In the genomic region with DNA sequence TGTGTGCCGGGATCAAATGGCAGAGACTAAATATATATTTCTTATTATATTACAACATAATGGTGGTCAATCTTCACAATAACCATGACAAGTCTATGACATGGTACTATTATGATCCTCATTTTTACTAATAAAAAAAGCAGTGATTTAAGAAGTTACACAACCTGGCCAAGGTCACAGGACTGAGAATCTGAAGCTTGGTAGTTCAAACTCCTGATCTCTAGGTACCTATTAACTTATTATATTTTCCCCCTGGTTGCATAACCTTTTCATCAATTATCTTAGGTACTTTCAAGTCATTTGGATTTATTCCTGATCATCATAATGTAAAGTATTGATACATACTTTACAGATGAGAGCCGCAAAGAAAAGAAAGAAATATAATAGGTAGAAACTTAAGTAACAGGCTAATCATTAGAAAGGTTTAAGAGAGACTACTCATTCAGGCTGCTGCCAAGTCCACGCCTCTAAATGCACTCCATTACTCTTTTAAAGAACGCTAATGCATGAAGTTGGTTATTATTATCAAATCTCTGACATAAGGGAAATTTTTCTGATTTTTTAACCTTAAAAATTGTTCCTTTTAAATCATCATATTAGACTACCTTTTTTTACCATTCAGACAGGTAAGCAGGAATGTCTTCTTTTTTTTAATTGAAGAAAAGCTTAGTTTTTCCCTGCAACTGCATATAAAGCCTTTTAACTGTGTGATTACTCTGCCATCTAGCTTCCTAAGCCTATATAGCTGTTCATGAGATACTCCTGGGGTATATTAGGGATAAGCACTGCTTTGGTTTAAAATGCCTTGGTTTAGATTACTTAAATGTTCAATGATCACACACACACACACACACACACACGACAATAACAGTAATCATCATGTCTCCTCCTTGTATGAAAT, we compare ENCODE assay signal across 10 cellular contexts. TPM values are rescaled to one million over a fixed set of nuclear protein-coding genes. Genes with fewer than 3 reads are reported as not detected.
DNase-seq lines count a peak whose midpoint lies in the region; ATAC-seq, FAIRE-seq and TF ChIP-seq lines count a peak whose summit lies in the region.
"Had no signal": no experiment of that assay in that cellular context is flagged by ENCODE, and none has a peak within 500 bp of the region (broad histone marks: within the 10 kb centered on the region; RNA-seq: fewer than 3 reads in every experiment).

No MANE protein-coding gene starts in this region.

- TF ChIP-seq POLR2A in K562 (conservative IDR thresholded peaks at IDR 0.05) (no peak), GM12891 (IDR thresholded peaks at IDR 0.05; ENCODE audit: low read depth, low read length) (no peak)

- no peak overlapping the region for H2BK5ac ChIP-seq in mesenchymal stem cell (ENCODE audit: low read depth, low read length, poor library complexity, severe bottlenecking)

- CTCF ChIA-PET in K562 (lab: Yijun Ruan, JAX; ENCODE audit: low intra/inter-chr PET ratio), result no interaction called here

- H3K36me3 ChIP-seq in K562 (ENCODE audit: control insufficient read depth, insufficient read depth, low read length) (no peaks in the 10 kb centered on the region), mesenchymal stem cell (ENCODE audit: control insufficient read depth in 1 of 2, insufficient read depth in 2 of 2, low read depth in 1 of 2, low read length in 2 of 2) (no peaks in the 10 kb centered on the region)

- H2BK15ac ChIP-seq in mesenchymal stem cell (ENCODE audit: low read depth, poor library complexity, severe bottlenecking), result no peak overlapping the region

- peak in 1 of 2 experiments; percentile 51; a peak in 2 of 4 replicates for TF ChIP-seq RAD21 in K562 (CRISPR knock-in tag; conservative IDR thresholded peaks at IDR 0.05 in 1 of 2, IDR thresholded peaks at IDR 0.05 in 1 of 2)

- ATAC-seq in K562 (peak; percentile 72), GM21447 (IDR thresholded peaks at IDR 0.05; ENCODE audit: unreplicated experiment) (no peak)
- ATAC-seq: activated CD8-positive, alpha-beta T cell treated with anti-CD3 and anti-CD28 coated beads, Interleukin-2, amount 10 ng/mL, durations not matched to agents 7 days and 5 days; naive thymus-derived CD4-positive, alpha-beta T cell had no signal

- POLR2A ChIA-PET in K562 (lab: Yijun Ruan, JAX), result interaction anchor here (0.9 to 1.7 kb wide), 2 partner anchors 29 to 44 kb away, joined by 3 to 6 read pairs; no protein-coding TSS in a partner anchor

- H3K14ac ChIP-seq in mesenchymal stem cell (ENCODE audit: low read length in 2 of 2), result no peak overlapping the region

- H3K36me3 Mint-ChIP-seq in mesothelial cell of epicardium, result no peaks in the 10 kb centered on the region
- H3K36me3 Mint-ChIP-seq: naive thymus-derived CD4-positive, alpha-beta T cell had no signal

- intact Hi-C loops in K562 (cut with micrococcal nuclease), result loop anchor here (10.0 kb wide), 1 partner anchor 86 kb away; no protein-coding TSS in a partner anchor

- H3K18ac ChIP-seq in mesenchymal stem cell (ENCODE audit: low read depth in 1 of 2, low read length in 2 of 2), result no peak overlapping the region

- H3K9me3 Mint-ChIP-seq in mesothelial cell of epicardium, result peaks cover 7% of the 10 kb centered on the region
- H3K9me3 Mint-ChIP-seq: naive thymus-derived CD4-positive, alpha-beta T cell had no signal

- no peaks in the 10 kb centered on the region for H3K4me1 ChIP-seq in K562 (replicated peaks in 1 of 2; ENCODE audit: control insufficient read depth in 2 of 2, insufficient read depth in 2 of 2, low read length in 2 of 2)
- H3K4me1 ChIP-seq in mesenchymal stem cell (ENCODE audit: control insufficient read depth, insufficient read depth, low read depth, low read length), result peaks cover 3% of the 10 kb centered on the region

- no peak overlapping the region for H2AFZ ChIP-seq in K562 (ENCODE audit: low read depth, low read length)
- no peak overlapping the region for H2AFZ ChIP-seq in mesenchymal stem cell (ENCODE audit: low read depth, low read length)

- H3K27ac ChIP-seq in K562 (ENCODE audit: extremely low read depth, low read depth, low read length) (no peak overlapping the region), mesenchymal stem cell (ENCODE audit: low read length, poor library complexity, severe bottlenecking) (no peak overlapping the region)

- H3K4me2 ChIP-seq in K562 (ENCODE audit: insufficient read depth, low read length), result no peak overlapping the region
- H3K4me2 ChIP-seq in mesenchymal stem cell (ENCODE audit: low read length, poor library complexity, severe bottlenecking), result no peak overlapping the region

- no peaks in the 10 kb centered on the region for H3K9me3 ChIP-seq in K562 (replicated peaks; ENCODE audit: control insufficient read depth, insufficient read depth, low read depth, low read length)
- no peaks in the 10 kb centered on the region for H3K9me3 ChIP-seq in mesenchymal stem cell (ENCODE audit: control insufficient read depth, low read length)

- H3K9ac ChIP-seq in K562 (ENCODE audit: insufficient read depth in 1 of 2, low read depth in 2 of 2, low read length in 2 of 2) (no peak overlapping the region), mesenchymal stem cell (ENCODE audit: low read length) (no peak overlapping the region)

- peaks cover 9% of the 10 kb centered on the region for H3K4me1 Mint-ChIP-seq in mesothelial cell of epicardium
- H3K4me1 Mint-ChIP-seq: naive thymus-derived CD4-positive, alpha-beta T cell had no signal

- in situ Hi-C loops in K562 (cut with MboI), result no loop called here

- no peaks in the 10 kb centered on the region for H3K79me2 ChIP-seq in K562 (ENCODE audit: control insufficient read depth, insufficient read depth, low read length)

- no peaks in the 10 kb centered on the region for H3K27me3 ChIP-seq in K562 (ENCODE audit: control insufficient read depth in 2 of 2, insufficient read depth in 2 of 2, low read length in 2 of 2)
- H3K27me3 ChIP-seq in mesenchymal stem cell (ENCODE audit: control insufficient read depth in 1 of 2, insufficient read depth in 1 of 2, low read length in 2 of 2), result no peaks in the 10 kb centered on the region

- TF ChIP-seq CTCF in K562 (IDR thresholded peaks at IDR 0.05 in 2 of 3, conservative IDR thresholded peaks at IDR 0.05 in 1 of 3; ENCODE audit: insufficient read depth in 2 of 3, low read depth in 1 of 3, low read length in 3 of 3) (peak in 2 of 3 experiments; percentile 10 to 29; a peak in 2 of 6 replicates), mesothelial cell of epicardium (IDR thresholded peaks at IDR 0.05; ENCODE audit: unreplicated experiment) (no peak)

- peak; percentile 24 for DNase-seq in GM03348 (ENCODE audit: low spot score)
- DNase-seq in NCI-H146 (lab: John Stamatoyannopoulos, UW), result peak; percentile 23
- DNase-seq in K562 (ENCODE audit: extremely low read depth in 1 of 4, low spot score in 3 of 4), result peak in 1 of 4 experiments; percentile 11
- peak; percentile 8 for DNase-seq in mesenchymal stem cell
- no peak for DNase-seq in mucosa of gallbladder (ENCODE audit: low spot score)
- DNase-seq in GM12891 (ENCODE audit: insufficient read length, low spot score), result no peak
- DNase-seq in mesothelial cell of epicardium (ENCODE audit: low spot score in 2 of 2, unreplicated experiment in 2 of 2), result no peak
- DNase-seq: activated CD8-positive, alpha-beta T cell treated with anti-CD3 and anti-CD28 coated beads, Interleukin-2, amount 10 ng/mL, durations not matched to agents 7 days and 5 days; naive thymus-derived CD4-positive, alpha-beta T cell had no signal

- no peak overlapping the region for H2BK120ac ChIP-seq in mesenchymal stem cell (ENCODE audit: low read depth, low read length)

- H3K4me3 Mint-ChIP-seq in mesothelial cell of epicardium, result no peak overlapping the region
- H3K4me3 Mint-ChIP-seq: activated CD8-positive, alpha-beta T cell treated with anti-CD3 and anti-CD28 coated beads, Interleukin-2, amount 10 ng/mL, durations not matched to agents 7 days and 5 days; naive thymus-derived CD4-positive, alpha-beta T cell had no signal

- H4K20me1 ChIP-seq in K562 (replicated peaks; ENCODE audit: control insufficient read depth, insufficient read depth, low read length), result no peaks in the 10 kb centered on the region; the same call in 1 of the 2 replicates

- no peak overlapping the region for H4K8ac ChIP-seq in mesenchymal stem cell (ENCODE audit: low read length)

- BruUV-seq in K562 (replicated peaks; lab: Mats Ljungman, UMichigan), result no TSS peak

- H3K27ac Mint-ChIP-seq in mesothelial cell of epicardium, result no peak overlapping the region
- H3K27ac Mint-ChIP-seq: activated CD8-positive, alpha-beta T cell treated with anti-CD3 and anti-CD28 coated beads, Interleukin-2, amount 10 ng/mL, durations not matched to agents 7 days and 5 days; naive thymus-derived CD4-positive, alpha-beta T cell had no signal

- H3K4me3 ChIP-seq in K562 (no peak overlapping the region), mesenchymal stem cell (ENCODE audit: insufficient read depth in 1 of 2, low read depth in 1 of 2, low read length in 2 of 2) (no peak overlapping the region)

- no peak for TF ChIP-seq EP300 in K562 (IDR thresholded peaks at IDR 0.05; ENCODE audit: low read length)

- FAIRE-seq in K562 (lab: Jason Lieb, UNC) (no peak), GM12891 (lab: Jason Lieb, UNC) (no peak)

- H3K27me3 Mint-ChIP-seq in mesothelial cell of epicardium (ENCODE audit: low read depth), result no peaks in the 10 kb centered on the region

- WGBS in K562 (ENCODE audit: insufficient coverage, low coverage, missing lambda C conversion rate), result 32% methylated on average over 5 of the region's 5 CpGs
- 50% methylated on average over 2 of the region's 5 CpGs for WGBS in mesenchymal stem cell

- H3K79me1 ChIP-seq in mesenchymal stem cell (replicated peaks; ENCODE audit: low read length, poor library complexity, severe bottlenecking), result no peaks in the 10 kb centered on the region

- no peak overlapping the region for H2BK12ac ChIP-seq in mesenchymal stem cell (ENCODE audit: low read length in 2 of 2)

- H3K9me1 ChIP-seq in K562 (ENCODE audit: control insufficient read depth, insufficient read depth, low read length), result no peaks in the 10 kb centered on the region

- H4K91ac ChIP-seq in mesenchymal stem cell (ENCODE audit: low read length), result no peak overlapping the region

- no peak overlapping the region for H3K23ac ChIP-seq in mesenchymal stem cell (ENCODE audit: low read length in 2 of 2)

- no peak overlapping the region for H3K4ac ChIP-seq in mesenchymal stem cell (ENCODE audit: low read depth in 1 of 2, low read length in 2 of 2)

- no peak overlapping the region for H2AK5ac ChIP-seq in mesenchymal stem cell (ENCODE audit: low read length, severe bottlenecking)

RNA-seq across cellular contexts. Expression of gene RPS29, which starts 35.6 kb away (rescaled TPM):
- total RNA-seq in K562 (2011; cell fraction: chromatin; rRNA removed; ENCODE audit: low replicate concordance), result 195 and 300 TPM in 2 replicates
- total RNA-seq in K562 (2011; cell fraction: nucleolus; rRNA removed), result 873 and 1,048 TPM in 2 replicates
- total RNA-seq in K562 (2011; cell fraction: nucleoplasm; rRNA removed), result 995 and 2,020 TPM in 2 replicates
- 1,697 and 2,097 TPM in 2 replicates for total RNA-seq in K562 (2014; rRNA removed)
- 2,267 and 2,448 TPM in 2 replicates for total RNA-seq in K562 (2014; rRNA removed; fragmentation: Illumina TruSeq; extraction: Trizol)
- total RNA-seq in K562 (2015; rRNA removed; fragmentation: Illumina TruSeq; extraction: Trizol), result 1,631 and 1,703 TPM in 2 replicates
- 1,545 and 1,745 TPM in 2 replicates for total RNA-seq in K562 (2021)
- 4,700 and 6,302 TPM in 2 replicates for polyA plus RNA-seq in K562 (2011; rRNA removed)
- 14,332 and 23,945 TPM in 2 replicates for polyA plus RNA-seq in K562 (2011; cell fraction: cytosol; rRNA removed)
- polyA plus RNA-seq in K562 (2011; cell fraction: nucleus; rRNA removed), result 1,717 and 2,801 TPM in 2 replicates
- polyA plus RNA-seq in K562 (2012), result 3,166 and 9,985 TPM in 2 replicates
- polyA plus RNA-seq in K562 (2014; fragmentation: Illumina TruSeq; extraction: Trizol), result 2,124 and 2,563 TPM in 2 replicates
- polyA plus RNA-seq in K562 (2014; fragmentation: Nextera tagmentation; extraction: Ambion mirVana), result 1,000 to 10,000 TPM; 3,039 to 3,940 TPM
- 5,012 and 5,352 TPM in 2 replicates for polyA plus RNA-seq in K562 (2014; rRNA removed)
- 729 and 894 TPM in 2 replicates for polyA minus RNA-seq in K562 (2011; rRNA and poly(A)+ RNA removed)
- polyA minus RNA-seq in K562 (2011; cell fraction: cytosol; rRNA and poly(A)+ RNA removed), result 383 and 451 TPM in 2 replicates
- polyA minus RNA-seq in K562 (2011; cell fraction: nucleus; rRNA and poly(A)+ RNA removed), result 167 and 339 TPM in 2 replicates
- 12,280 TPM for polyA plus RNA-seq in mesenchymal stem cell (2013, experiment 1 of 2)
- polyA plus RNA-seq in mesenchymal stem cell (2013, experiment 2 of 2), result 12,284 TPM
- 852 TPM for total RNA-seq in mucosa of gallbladder
- 17,495 TPM for polyA plus RNA-seq in GM12891 (2012; ENCODE audit: low read depth, missing spikeins)
- total RNA-seq in mesothelial cell of epicardium, result 1,338 to 1,394 TPM (median 1,392 TPM) in 3 replicates

RNA-seq across cellular contexts. Expression of gene LRR1, which starts 48.2 kb away (rescaled TPM):
- 19.6 and 52.5 TPM in 2 replicates for total RNA-seq in K562 (2011; cell fraction: chromatin; rRNA removed; ENCODE audit: low replicate concordance)
- total RNA-seq in K562 (2011; cell fraction: nucleolus; rRNA removed), result 11.5 and 18.7 TPM in 2 replicates
- total RNA-seq in K562 (2011; cell fraction: nucleoplasm; rRNA removed), result 26.2 and 30.9 TPM in 2 replicates
- total RNA-seq in K562 (2014; rRNA removed) (34.0 and 34.8 TPM in 2 replicates), K562 (2014; rRNA removed; fragmentation: Illumina TruSeq; extraction: Trizol) (29.0 and 33.9 TPM in 2 replicates), K562 (2015; rRNA removed; fragmentation: Illumina TruSeq; extraction: Trizol) (33.6 and 36.4 TPM in 2 replicates), K562 (2021) (30.7 and 35.3 TPM in 2 replicates), mucosa of gallbladder (7.0 TPM), mesothelial cell of epicardium (8.8 to 10.9 TPM (median 9.2 TPM) in 3 replicates)
- polyA plus RNA-seq in K562 (2011; rRNA removed) (25.1 and 31.8 TPM in 2 replicates), K562 (2014; fragmentation: Illumina TruSeq; extraction: Trizol) (26.5 and 31.8 TPM in 2 replicates), K562 (2014; fragmentation: Nextera tagmentation; extraction: Ambion mirVana) (10 to 100 TPM; 56.5 to 58.1 TPM), K562 (2014; rRNA removed) (29.3 and 34.7 TPM in 2 replicates)
- polyA plus RNA-seq in K562 (2011; cell fraction: cytosol; rRNA removed), result 11.3 and 20.1 TPM in 2 replicates
- polyA plus RNA-seq in K562 (2011; cell fraction: nucleus; rRNA removed), result 9.1 and 11.2 TPM in 2 replicates
- 19.6 and 26.4 TPM in 2 replicates for polyA plus RNA-seq in K562 (2012)
- polyA minus RNA-seq in K562 (2011; rRNA and poly(A)+ RNA removed), result 21.7 and 23.9 TPM in 2 replicates
- polyA minus RNA-seq in K562 (2011; cell fraction: cytosol; rRNA and poly(A)+ RNA removed), result 6.6 and 7.9 TPM in 2 replicates
- polyA minus RNA-seq in K562 (2011; cell fraction: nucleus; rRNA and poly(A)+ RNA removed), result 9.6 and 15.3 TPM in 2 replicates
- 10.7 TPM for polyA plus RNA-seq in mesenchymal stem cell (2013, experiment 1 of 2)
- 9.5 TPM for polyA plus RNA-seq in mesenchymal stem cell (2013, experiment 2 of 2)
- polyA plus RNA-seq in GM12891 (2012; ENCODE audit: low read depth, missing spikeins), result 26.4 TPM

Comparison
In these comparisons a context has a peak if more than half of its experiments do, and no peak if none do; other contexts are left out.
1. DNase-seq: peak in GM03348 (single experiment), NCI-H146 (single experiment) and mesenchymal stem cell (single experiment); none in mucosa of gallbladder (single experiment), GM12891 (single experiment) and mesothelial cell of epicardium (0 of 2).